Comparison of ENCODE assay signal across 29 cellular contexts in the genomic region with DNA sequence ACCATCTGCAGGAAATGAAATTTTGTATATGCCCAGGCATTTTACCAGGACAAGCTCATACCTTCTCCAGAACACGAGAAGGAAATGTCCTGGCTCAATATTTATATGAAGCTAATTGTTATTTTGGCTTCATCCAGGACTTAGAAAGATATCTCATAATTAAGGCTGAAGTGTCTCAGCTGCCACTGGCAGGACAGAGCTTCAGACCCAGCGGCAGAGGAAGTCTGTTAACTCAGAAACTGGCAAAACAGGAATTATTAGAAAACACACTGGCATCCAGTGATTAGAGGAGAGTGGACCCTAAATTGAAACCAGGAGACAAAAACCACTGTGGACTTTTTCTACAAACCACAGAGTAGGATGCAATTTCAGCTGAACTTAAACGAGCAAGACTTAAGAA.
"Had no signal": no experiment of that assay in that cellular context is flagged by ENCODE, and none has a peak within 500 bp of the region (broad histone marks: within the 10 kb centered on the region; RNA-seq: fewer than 3 reads in every experiment).

No MANE protein-coding gene starts in this region.

- H3K27ac Mint-ChIP-seq: activated CD4-positive, alpha-beta memory T cell treated with anti-CD3 and anti-CD28 coated beads, Interleukin-2, amount 10 ng/mL, durations not matched to agents 7 days and 5 days; activated CD4-positive, alpha-beta T cell treated with anti-CD3 and anti-CD28 coated beads, Interleukin-2, amount 10 ng/mL, durations not matched to agents 7 days and 5 days; activated naive CD8-positive, alpha-beta T cell; activated T-helper 17 cell treated with anti-CD3 and anti-CD28 coated beads, Interleukin-2, amount 50 U/mL, for 72 hours; effector memory CD8-positive, alpha-beta T cell; T-helper 17 cell; T-helper 2 cell treated with Interferon-gamma antibody and Interleukin-4, amounts not matched to agents 5 μg/mL and 100 μg/mL, for 36 hours; WTC11 had no signal

- H3K27ac ChIP-seq: esophagus squamous epithelium, gastroesophageal sphincter had no signal

- H3K36me3 ChIP-seq: esophagus squamous epithelium, gastroesophageal sphincter had no signal

- DNase-seq: activated CD4-positive, alpha-beta memory T cell treated with anti-CD3 and anti-CD28 coated beads, Interleukin-2, amount 10 ng/mL, durations not matched to agents 7 days and 5 days; activated CD4-positive, alpha-beta T cell treated with anti-CD3 and anti-CD28 coated beads for 1 hour; activated CD4-positive, alpha-beta T cell treated with anti-CD3 and anti-CD28 coated beads for 4 hours; activated CD4-positive, alpha-beta T cell treated with anti-CD3 and anti-CD28 coated beads, Interleukin-2, amount 10 ng/mL, durations not matched to agents 7 days and 5 days; activated CD4-positive, alpha-beta T cell treated with anti-CD3 and anti-CD28 coated beads, Interleukin-2, amount 50 U/mL, for 4 hours; activated CD8-positive, alpha-beta memory T cell treated with anti-CD3 and anti-CD28 coated beads for 24 hours; activated effector memory CD4-positive, alpha-beta T cell treated with Interleukin-2 at 50 U/mL for 16 hours; activated gamma-delta T cell treated with Interleukin-2 at 50 U/mL for 16 hours; activated naive CD4-positive, alpha-beta T cell treated with anti-CD3 and anti-CD28 coated beads, Interleukin-2, amount 50 U/mL, for 16 hours; activated naive CD4-positive, alpha-beta T cell treated with Interleukin-2 at 50 U/mL for 16 hours; activated T-cell treated with anti-CD3 and anti-CD28 coated beads, Interleukin-2, amount 50 U/mL, for 4 hours; amniotic stem cell; anterior cingulate cortex; caudate nucleus; cortex of kidney; dermis blood vessel endothelial cell; effector CD4-positive, alpha-beta T cell; effector memory CD8-positive, alpha-beta T cell; erythroblast; esophagus squamous epithelium; foreskin melanocyte; T-helper 1 cell; T-helper 17 cell; T1000 had no signal

- H3K4me1 ChIP-seq: esophagus squamous epithelium had no signal

- ATAC-seq: activated T-cell treated with anti-CD3 and anti-CD28 coated beads, Interleukin-2, amount 50 U/mL, for 4 hours; activated T-helper 17 cell treated with anti-CD3 and anti-CD28 coated beads, Interleukin-2, amount 50 U/mL, for 72 hours; effector memory CD8-positive, alpha-beta T cell; gastroesophageal sphincter; T-helper 17 cell; WTC11 had no signal

- H3K27me3 Mint-ChIP-seq: activated CD4-positive, alpha-beta memory T cell treated with anti-CD3 and anti-CD28 coated beads, Interleukin-2, amount 10 ng/mL, durations not matched to agents 7 days and 5 days; activated CD4-positive, alpha-beta T cell treated with anti-CD3 and anti-CD28 coated beads, Interleukin-2, amount 10 ng/mL, durations not matched to agents 7 days and 5 days; activated naive CD8-positive, alpha-beta T cell; activated T-helper 17 cell treated with anti-CD3 and anti-CD28 coated beads, Interleukin-2, amount 50 U/mL, for 72 hours; effector memory CD8-positive, alpha-beta T cell; T-helper 17 cell had no signal

- H3K4me1 Mint-ChIP-seq: activated CD4-positive, alpha-beta memory T cell treated with anti-CD3 and anti-CD28 coated beads, Interleukin-2, amount 10 ng/mL, durations not matched to agents 7 days and 5 days; activated CD4-positive, alpha-beta T cell treated with anti-CD3 and anti-CD28 coated beads, Interleukin-2, amount 10 ng/mL, durations not matched to agents 7 days and 5 days; activated T-helper 17 cell treated with anti-CD3 and anti-CD28 coated beads, Interleukin-2, amount 50 U/mL, for 72 hours; T-helper 17 cell had no signal

- H3K4me3 ChIP-seq: esophagus squamous epithelium, gastroesophageal sphincter had no signal

- H3K27me3 ChIP-seq: gastroesophageal sphincter had no signal

- H3K4me3 Mint-ChIP-seq: activated CD4-positive, alpha-beta memory T cell treated with anti-CD3 and anti-CD28 coated beads, Interleukin-2, amount 10 ng/mL, durations not matched to agents 7 days and 5 days; activated CD4-positive, alpha-beta T cell treated with anti-CD3 and anti-CD28 coated beads, Interleukin-2, amount 10 ng/mL, durations not matched to agents 7 days and 5 days; activated naive CD8-positive, alpha-beta T cell; activated T-cell treated with anti-CD3 and anti-CD28 coated beads, Interleukin-2, amount 50 U/mL, for 4 hours; activated T-helper 17 cell treated with anti-CD3 and anti-CD28 coated beads, Interleukin-2, amount 50 U/mL, for 72 hours; effector memory CD8-positive, alpha-beta T cell; T-helper 17 cell; T-helper 2 cell treated with Interferon-gamma antibody and Interleukin-4, amounts not matched to agents 5 μg/mL and 100 μg/mL, for 36 hours; WTC11 had no signal

- H3K36me3 Mint-ChIP-seq: activated naive CD8-positive, alpha-beta T cell; WTC11 had no signal
